Comparison of ENCODE assay signal across 8 cellular contexts in the genomic region with DNA sequence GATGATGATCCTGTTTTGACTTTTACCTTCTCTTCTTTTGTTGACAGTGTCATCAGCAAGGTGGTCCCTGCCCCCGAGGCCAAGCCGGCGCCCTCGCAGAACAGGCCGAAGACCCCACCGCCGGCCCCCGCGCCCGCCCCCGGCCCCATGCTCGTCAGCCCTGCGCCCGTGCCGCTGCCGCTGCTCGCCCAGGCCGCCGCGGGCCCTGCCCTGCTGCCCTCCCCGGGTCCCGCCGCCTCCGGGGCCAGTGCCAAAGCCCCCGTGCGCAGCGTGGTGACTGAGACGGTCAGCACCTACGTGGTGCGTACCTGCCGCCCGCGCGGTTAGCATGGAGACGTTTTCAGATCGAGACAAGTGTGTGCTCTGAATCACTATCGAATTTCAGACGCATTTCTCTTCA. TPM values are rescaled to one million over a fixed set of nuclear protein-coding genes. Genes with fewer than 3 reads are reported as not detected.
"Had no signal": no experiment of that assay in that cellular context is flagged by ENCODE, and none has a peak within 500 bp of the region (broad histone marks: within the 10 kb centered on the region; RNA-seq: fewer than 3 reads in every experiment).

No MANE protein-coding gene starts in this region.

- H3K4me1 Mint-ChIP-seq: H9 had no signal

- ATAC-seq: GM23338, HCT116 had no signal

- H3K4me3 Mint-ChIP-seq: GM23338, H9, HFFc6 had no signal

- H3K4me3 ChIP-seq: GM23248, GM23338, HAP-1 had no signal

- H3K36me3 ChIP-seq: HAP-1 had no signal

- DNase-seq: GM23248, GOT3, H9, HCEC 1CT, HFFc6 had no signal

- H3K27ac Mint-ChIP-seq: GM23338, H9, HFFc6 had no signal

RNA-seq across cellular contexts. Expression of a gene that starts 45.5 kb away (rescaled TPM):
- total RNA-seq: GM23248, GM23338 had no signal
